In genomic region chr4:120202222-120202621, GRCh38 we compare ENCODE assay signal across 25 cellular contexts.
"Had no signal": no experiment of that assay in that cellular context is flagged by ENCODE, and none has a peak within 500 bp of the region (broad histone marks: within the 10 kb centered on the region; RNA-seq: fewer than 3 reads in every experiment).

No MANE protein-coding gene starts in this region.

- H3K4me1 ChIP-seq: esophagus muscularis mucosa, foreskin keratinocyte, gastrocnemius medialis had no signal

- H3K27me3 ChIP-seq: brain microvascular endothelial cell, esophagus muscularis mucosa, foreskin keratinocyte, gastrocnemius medialis had no signal

- H3K4me3 ChIP-seq: coronary artery, esophagus muscularis mucosa, gastrocnemius medialis had no signal

- H3K9me3 ChIP-seq: gastrocnemius medialis had no signal

- DNase-seq: activated CD4-positive, alpha-beta memory T cell treated with anti-CD3 and anti-CD28 coated beads, Interleukin-2, amount 10 ng/mL, durations not matched to agents 7 days and 5 days; activated CD4-positive, alpha-beta T cell treated with anti-CD3 and anti-CD28 coated beads for 1 hour; activated CD4-positive, alpha-beta T cell treated with anti-CD3 and anti-CD28 coated beads for 4 hours; activated CD4-positive, alpha-beta T cell treated with anti-CD3 and anti-CD28 coated beads, Interleukin-2, amount 10 ng/mL, durations not matched to agents 7 days and 5 days; activated CD4-positive, alpha-beta T cell treated with anti-CD3 and anti-CD28 coated beads, Interleukin-2, amount 50 U/mL, for 4 hours; activated CD8-positive, alpha-beta memory T cell treated with anti-CD3 and anti-CD28 coated beads, Interleukin-2, amount 50 U/mL, for 48 hours; activated effector memory CD4-positive, alpha-beta T cell treated with Interleukin-2 at 50 U/mL for 16 hours; activated gamma-delta T cell treated with Interleukin-2 at 50 U/mL for 16 hours; activated naive CD4-positive, alpha-beta T cell treated with anti-CD3 and anti-CD28 coated beads, Interleukin-2, amount 50 U/mL, for 16 hours; activated naive CD4-positive, alpha-beta T cell treated with Interleukin-2 at 50 U/mL for 16 hours; activated T-cell treated with anti-CD3 and anti-CD28 coated beads for 4 hours; activated T-cell treated with anti-CD3 and anti-CD28 coated beads, Interleukin-2, amount 50 U/mL, for 24 hours; amniotic stem cell; anterior cingulate cortex; brain microvascular endothelial cell; dermis blood vessel endothelial cell; effector CD4-positive, alpha-beta T cell; effector memory CD8-positive, alpha-beta T cell; erythroblast; foreskin keratinocyte; gastrocnemius medialis; glutamatergic neuron had no signal

- ATAC-seq: activated T-helper 17 cell treated with anti-CD3 and anti-CD28 coated beads, Interleukin-2, amount 50 U/mL, for 72 hours; effector memory CD8-positive, alpha-beta T cell; foreskin keratinocyte; gastrocnemius medialis had no signal

- H3K36me3 ChIP-seq: brain microvascular endothelial cell, esophagus muscularis mucosa, gastrocnemius medialis had no signal

- H3K27ac ChIP-seq: brain microvascular endothelial cell, coronary artery, esophagus muscularis mucosa, foreskin keratinocyte, gastrocnemius medialis had no signal
